ENCODE assay signal across 1 cellular context in the genomic region with DNA sequence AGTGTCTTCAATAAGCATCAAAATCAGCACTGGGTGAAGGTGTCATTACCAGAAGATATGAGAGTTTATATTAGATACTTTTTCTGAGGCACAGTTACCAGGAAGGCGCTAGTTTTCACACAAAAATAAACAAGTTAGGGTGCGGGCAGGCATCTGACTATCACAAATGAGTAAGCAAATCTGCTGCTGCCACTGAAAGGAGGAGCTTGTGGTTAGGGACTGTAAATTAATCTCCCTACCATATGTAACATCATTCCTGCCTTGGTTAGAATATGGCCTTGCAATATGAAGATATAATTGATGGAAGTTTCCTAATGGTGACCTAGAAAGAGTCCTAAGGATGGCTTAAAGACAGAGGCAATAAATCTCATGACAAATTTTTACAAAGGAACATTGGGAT.
TF ChIP-seq lines count a peak whose summit lies in the region.

No MANE protein-coding gene starts in this region.

TF ChIP-seq in K562, 482 proteins besides CTCF, POLR2A, EP300 and RAD21 (continued from another document and continues in another):
- TF ChIP-seq, protein P1, sequence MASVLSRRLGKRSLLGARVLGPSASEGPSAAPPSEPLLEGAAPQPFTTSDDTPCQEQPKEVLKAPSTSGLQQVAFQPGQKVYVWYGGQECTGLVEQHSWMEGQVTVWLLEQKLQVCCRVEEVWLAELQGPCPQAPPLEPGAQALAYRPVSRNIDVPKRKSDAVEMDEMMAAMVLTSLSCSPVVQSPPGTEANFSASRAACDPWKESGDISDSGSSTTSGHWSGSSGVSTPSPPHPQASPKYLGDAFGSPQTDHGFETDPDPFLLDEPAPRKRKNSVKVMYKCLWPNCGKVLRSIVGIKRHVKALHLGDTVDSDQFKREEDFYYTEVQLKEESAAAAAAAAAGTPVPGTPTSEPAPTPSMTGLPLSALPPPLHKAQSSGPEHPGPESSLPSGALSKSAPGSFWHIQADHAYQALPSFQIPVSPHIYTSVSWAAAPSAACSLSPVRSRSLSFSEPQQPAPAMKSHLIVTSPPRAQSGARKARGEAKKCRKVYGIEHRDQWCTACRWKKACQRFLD (CRISPR knock-in tag; IDR thresholded peaks at IDR 0.05): no peak
- no peak for TF ChIP-seq FUS (optimal IDR thresholded peaks at IDR 0.05; ENCODE audit: low read depth, low read length)
- no peak for TF ChIP-seq BCL6 (CRISPR knock-in tag; IDR thresholded peaks at IDR 0.05)
- TF ChIP-seq POLR2B (IDR thresholded peaks at IDR 0.05; ENCODE audit: low read depth, partially characterized antibody): no peak
- TF ChIP-seq ZNF134 (CRISPR knock-in tag; conservative IDR thresholded peaks at IDR 0.05): no peak
- no peak for TF ChIP-seq CBX2 (IDR thresholded peaks at IDR 0.05; ENCODE audit: insufficient read depth, low read length, poor library complexity, severe bottlenecking)
- TF ChIP-seq BDP1 (IDR thresholded peaks at IDR 0.05; ENCODE audit: insufficient read depth, insufficient read length): no peak
- no peak for TF ChIP-seq HNRNPUL1 (IDR thresholded peaks at IDR 0.05; ENCODE audit: low read length)
- TF ChIP-seq, protein P2, sequence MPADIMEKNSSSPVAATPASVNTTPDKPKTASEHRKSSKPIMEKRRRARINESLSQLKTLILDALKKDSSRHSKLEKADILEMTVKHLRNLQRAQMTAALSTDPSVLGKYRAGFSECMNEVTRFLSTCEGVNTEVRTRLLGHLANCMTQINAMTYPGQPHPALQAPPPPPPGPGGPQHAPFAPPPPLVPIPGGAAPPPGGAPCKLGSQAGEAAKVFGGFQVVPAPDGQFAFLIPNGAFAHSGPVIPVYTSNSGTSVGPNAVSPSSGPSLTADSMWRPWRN (IDR thresholded peaks at IDR 0.05; ENCODE audit: low read depth): no peak
- peak; percentile 44; the same call in 1 of the 2 replicates for TF ChIP-seq JUN (IDR thresholded peaks at IDR 0.05; ENCODE audit: borderline replicate concordance, low read depth, low read length)
- TF ChIP-seq JUN (CRISPR knock-in tag; IDR thresholded peaks at IDR 0.05; ENCODE audit: borderline replicate concordance): no peak
- no peak for TF ChIP-seq ZNF551 (CRISPR knock-in tag; IDR thresholded peaks at IDR 0.05)
- TF ChIP-seq NEUROD1 (IDR thresholded peaks at IDR 0.05; ENCODE audit: borderline replicate concordance, low read depth, low read length, partially characterized antibody): no peak
- no peak for TF ChIP-seq HNRNPLL (IDR thresholded peaks at IDR 0.05; ENCODE audit: low read depth, low read length, poor library complexity, severe bottlenecking)
- TF ChIP-seq DDX20 (tag; IDR thresholded peaks at IDR 0.05; ENCODE audit: low read depth): no peak
- peak; percentile 98 for TF ChIP-seq NFE2 (IDR thresholded peaks at IDR 0.05; ENCODE audit: low read depth)
- TF ChIP-seq, protein P3, sequence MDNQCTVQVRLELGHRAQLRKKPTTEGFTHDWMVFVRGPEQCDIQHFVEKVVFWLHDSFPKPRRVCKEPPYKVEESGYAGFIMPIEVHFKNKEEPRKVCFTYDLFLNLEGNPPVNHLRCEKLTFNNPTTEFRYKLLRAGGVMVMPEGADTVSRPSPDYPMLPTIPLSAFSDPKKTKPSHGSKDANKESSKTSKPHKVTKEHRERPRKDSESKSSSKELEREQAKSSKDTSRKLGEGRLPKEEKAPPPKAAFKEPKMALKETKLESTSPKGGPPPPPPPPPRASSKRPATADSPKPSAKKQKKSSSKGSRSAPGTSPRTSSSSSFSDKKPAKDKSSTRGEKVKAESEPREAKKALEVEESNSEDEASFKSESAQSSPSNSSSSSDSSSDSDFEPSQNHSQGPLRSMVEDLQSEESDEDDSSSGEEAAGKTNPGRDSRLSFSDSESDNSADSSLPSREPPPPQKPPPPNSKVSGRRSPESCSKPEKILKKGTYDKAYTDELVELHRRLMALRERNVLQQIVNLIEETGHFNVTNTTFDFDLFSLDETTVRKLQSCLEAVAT (IDR thresholded peaks at IDR 0.05): peak in 1 of 2 experiments; percentile 82; a peak in 2 of 4 replicates
- TF ChIP-seq HIVEP1 (CRISPR knock-in tag; IDR thresholded peaks at IDR 0.05): no peak
- peak; percentile 62; the same call in 1 of the 2 replicates for TF ChIP-seq HDAC2 (IDR thresholded peaks at IDR 0.05)
- no peak for TF ChIP-seq SETDB1 (IDR thresholded peaks at IDR 0.05; ENCODE audit: low read length)
- TF ChIP-seq, protein P4, sequence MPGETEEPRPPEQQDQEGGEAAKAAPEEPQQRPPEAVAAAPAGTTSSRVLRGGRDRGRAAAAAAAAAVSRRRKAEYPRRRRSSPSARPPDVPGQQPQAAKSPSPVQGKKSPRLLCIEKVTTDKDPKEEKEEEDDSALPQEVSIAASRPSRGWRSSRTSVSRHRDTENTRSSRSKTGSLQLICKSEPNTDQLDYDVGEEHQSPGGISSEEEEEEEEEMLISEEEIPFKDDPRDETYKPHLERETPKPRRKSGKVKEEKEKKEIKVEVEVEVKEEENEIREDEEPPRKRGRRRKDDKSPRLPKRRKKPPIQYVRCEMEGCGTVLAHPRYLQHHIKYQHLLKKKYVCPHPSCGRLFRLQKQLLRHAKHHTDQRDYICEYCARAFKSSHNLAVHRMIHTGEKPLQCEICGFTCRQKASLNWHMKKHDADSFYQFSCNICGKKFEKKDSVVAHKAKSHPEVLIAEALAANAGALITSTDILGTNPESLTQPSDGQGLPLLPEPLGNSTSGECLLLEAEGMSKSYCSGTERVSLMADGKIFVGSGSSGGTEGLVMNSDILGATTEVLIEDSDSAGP (CRISPR knock-in tag; IDR thresholded peaks at IDR 0.05): no peak
- TF ChIP-seq, protein P5, sequence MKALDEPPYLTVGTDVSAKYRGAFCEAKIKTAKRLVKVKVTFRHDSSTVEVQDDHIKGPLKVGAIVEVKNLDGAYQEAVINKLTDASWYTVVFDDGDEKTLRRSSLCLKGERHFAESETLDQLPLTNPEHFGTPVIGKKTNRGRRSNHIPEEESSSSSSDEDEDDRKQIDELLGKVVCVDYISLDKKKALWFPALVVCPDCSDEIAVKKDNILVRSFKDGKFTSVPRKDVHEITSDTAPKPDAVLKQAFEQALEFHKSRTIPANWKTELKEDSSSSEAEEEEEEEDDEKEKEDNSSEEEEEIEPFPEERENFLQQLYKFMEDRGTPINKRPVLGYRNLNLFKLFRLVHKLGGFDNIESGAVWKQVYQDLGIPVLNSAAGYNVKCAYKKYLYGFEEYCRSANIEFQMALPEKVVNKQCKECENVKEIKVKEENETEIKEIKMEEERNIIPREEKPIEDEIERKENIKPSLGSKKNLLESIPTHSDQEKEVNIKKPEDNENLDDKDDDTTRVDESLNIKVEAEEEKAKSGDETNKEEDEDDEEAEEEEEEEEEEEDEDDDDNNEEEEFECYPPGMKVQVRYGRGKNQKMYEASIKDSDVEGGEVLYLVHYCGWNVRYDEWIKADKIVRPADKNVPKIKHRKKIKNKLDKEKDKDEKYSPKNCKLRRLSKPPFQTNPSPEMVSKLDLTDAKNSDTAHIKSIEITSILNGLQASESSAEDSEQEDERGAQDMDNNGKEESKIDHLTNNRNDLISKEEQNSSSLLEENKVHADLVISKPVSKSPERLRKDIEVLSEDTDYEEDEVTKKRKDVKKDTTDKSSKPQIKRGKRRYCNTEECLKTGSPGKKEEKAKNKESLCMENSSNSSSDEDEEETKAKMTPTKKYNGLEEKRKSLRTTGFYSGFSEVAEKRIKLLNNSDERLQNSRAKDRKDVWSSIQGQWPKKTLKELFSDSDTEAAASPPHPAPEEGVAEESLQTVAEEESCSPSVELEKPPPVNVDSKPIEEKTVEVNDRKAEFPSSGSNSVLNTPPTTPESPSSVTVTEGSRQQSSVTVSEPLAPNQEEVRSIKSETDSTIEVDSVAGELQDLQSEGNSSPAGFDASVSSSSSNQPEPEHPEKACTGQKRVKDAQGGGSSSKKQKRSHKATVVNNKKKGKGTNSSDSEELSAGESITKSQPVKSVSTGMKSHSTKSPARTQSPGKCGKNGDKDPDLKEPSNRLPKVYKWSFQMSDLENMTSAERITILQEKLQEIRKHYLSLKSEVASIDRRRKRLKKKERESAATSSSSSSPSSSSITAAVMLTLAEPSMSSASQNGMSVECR (CRISPR knock-in tag; IDR thresholded peaks at IDR 0.05): no peak
- no peak for TF ChIP-seq ZNF197 (CRISPR knock-in tag; IDR thresholded peaks at IDR 0.05; ENCODE audit: low read depth)
- TF ChIP-seq, protein P6, sequence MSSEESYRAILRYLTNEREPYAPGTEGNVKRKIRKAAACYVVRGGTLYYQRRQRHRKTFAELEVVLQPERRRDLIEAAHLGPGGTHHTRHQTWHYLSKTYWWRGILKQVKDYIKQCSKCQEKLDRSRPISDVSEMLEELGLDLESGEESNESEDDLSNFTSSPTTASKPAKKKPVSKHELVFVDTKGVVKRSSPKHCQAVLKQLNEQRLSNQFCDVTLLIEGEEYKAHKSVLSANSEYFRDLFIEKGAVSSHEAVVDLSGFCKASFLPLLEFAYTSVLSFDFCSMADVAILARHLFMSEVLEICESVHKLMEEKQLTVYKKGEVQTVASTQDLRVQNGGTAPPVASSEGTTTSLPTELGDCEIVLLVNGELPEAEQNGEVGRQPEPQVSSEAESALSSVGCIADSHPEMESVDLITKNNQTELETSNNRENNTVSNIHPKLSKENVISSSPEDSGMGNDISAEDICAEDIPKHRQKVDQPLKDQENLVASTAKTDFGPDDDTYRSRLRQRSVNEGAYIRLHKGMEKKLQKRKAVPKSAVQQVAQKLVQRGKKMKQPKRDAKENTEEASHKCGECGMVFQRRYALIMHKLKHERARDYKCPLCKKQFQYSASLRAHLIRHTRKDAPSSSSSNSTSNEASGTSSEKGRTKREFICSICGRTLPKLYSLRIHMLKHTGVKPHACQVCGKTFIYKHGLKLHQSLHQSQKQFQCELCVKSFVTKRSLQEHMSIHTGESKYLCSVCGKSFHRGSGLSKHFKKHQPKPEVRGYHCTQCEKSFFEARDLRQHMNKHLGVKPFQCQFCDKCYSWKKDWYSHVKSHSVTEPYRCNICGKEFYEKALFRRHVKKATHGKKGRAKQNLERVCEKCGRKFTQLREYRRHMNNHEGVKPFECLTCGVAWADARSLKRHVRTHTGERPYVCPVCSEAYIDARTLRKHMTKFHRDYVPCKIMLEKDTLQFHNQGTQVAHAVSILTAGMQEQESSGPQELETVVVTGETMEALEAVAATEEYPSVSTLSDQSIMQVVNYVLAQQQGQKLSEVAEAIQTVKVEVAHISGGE (CRISPR knock-in tag; IDR thresholded peaks at IDR 0.05): peak in 1 of 3 experiments; percentile 45; a peak in 1 of 6 replicates
- no peak for TF ChIP-seq GABPB1 (CRISPR knock-in tag; IDR thresholded peaks at IDR 0.05)
- TF ChIP-seq, protein P7, sequence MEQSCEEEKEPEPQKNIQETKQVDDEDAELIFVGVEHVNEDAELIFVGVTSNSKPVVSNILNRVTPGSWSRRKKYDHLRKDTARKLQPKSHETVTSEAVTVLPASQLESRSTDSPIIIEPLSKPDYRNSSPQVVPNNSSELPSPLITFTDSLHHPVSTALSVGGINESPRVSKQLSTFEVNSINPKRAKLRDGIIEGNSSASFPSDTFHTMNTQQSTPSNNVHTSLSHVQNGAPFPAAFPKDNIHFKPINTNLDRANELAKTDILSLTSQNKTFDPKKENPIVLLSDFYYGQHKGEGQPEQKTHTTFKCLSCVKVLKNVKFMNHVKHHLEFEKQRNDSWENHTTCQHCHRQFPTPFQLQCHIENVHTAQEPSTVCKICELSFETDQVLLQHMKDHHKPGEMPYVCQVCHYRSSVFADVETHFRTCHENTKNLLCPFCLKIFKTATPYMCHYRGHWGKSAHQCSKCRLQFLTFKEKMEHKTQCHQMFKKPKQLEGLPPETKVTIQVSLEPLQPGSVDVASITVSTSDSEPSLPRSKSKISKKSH (CRISPR knock-in tag; IDR thresholded peaks at IDR 0.05): no peak
- TF ChIP-seq MCM7 (IDR thresholded peaks at IDR 0.05): no peak
- TF ChIP-seq HDAC6 (IDR thresholded peaks at IDR 0.05; ENCODE audit: low read depth, low read length): no peak
- TF ChIP-seq MYNN (IDR thresholded peaks at IDR 0.05): no peak
- TF ChIP-seq MYNN (CRISPR knock-in tag; IDR thresholded peaks at IDR 0.05): no peak
- TF ChIP-seq, protein P8, sequence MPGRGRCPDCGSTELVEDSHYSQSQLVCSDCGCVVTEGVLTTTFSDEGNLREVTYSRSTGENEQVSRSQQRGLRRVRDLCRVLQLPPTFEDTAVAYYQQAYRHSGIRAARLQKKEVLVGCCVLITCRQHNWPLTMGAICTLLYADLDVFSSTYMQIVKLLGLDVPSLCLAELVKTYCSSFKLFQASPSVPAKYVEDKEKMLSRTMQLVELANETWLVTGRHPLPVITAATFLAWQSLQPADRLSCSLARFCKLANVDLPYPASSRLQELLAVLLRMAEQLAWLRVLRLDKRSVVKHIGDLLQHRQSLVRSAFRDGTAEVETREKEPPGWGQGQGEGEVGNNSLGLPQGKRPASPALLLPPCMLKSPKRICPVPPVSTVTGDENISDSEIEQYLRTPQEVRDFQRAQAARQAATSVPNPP (IDR thresholded peaks at IDR 0.05; ENCODE audit: borderline replicate concordance, insufficient read depth, insufficient read length): no peak
- no peak for TF ChIP-seq EP400 (IDR thresholded peaks at IDR 0.05)
- no peak for TF ChIP-seq ZFPM2 (CRISPR knock-in tag; IDR thresholded peaks at IDR 0.05)
- TF ChIP-seq FOXA1 (IDR thresholded peaks at IDR 0.05; ENCODE audit: borderline replicate concordance): no peak
- no peak for TF ChIP-seq DIDO1 (tag; IDR thresholded peaks at IDR 0.05; ENCODE audit: low read depth)
- no peak for TF ChIP-seq MCM2 (IDR thresholded peaks at IDR 0.05; ENCODE audit: low read depth)
- TF ChIP-seq, protein P9, sequence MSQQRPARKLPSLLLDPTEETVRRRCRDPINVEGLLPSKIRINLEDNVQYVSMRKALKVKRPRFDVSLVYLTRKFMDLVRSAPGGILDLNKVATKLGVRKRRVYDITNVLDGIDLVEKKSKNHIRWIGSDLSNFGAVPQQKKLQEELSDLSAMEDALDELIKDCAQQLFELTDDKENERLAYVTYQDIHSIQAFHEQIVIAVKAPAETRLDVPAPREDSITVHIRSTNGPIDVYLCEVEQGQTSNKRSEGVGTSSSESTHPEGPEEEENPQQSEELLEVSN (IDR thresholded peaks at IDR 0.05; ENCODE audit: borderline replicate concordance in 1 of 2, extremely low read depth in 1 of 2, insufficient read depth in 1 of 2, insufficient read length in 1 of 2, low read depth in 1 of 2, low read length in 1 of 2, poor library complexity in 1 of 2, severe bottlenecking in 1 of 2): no peak
- TF ChIP-seq, protein P10, sequence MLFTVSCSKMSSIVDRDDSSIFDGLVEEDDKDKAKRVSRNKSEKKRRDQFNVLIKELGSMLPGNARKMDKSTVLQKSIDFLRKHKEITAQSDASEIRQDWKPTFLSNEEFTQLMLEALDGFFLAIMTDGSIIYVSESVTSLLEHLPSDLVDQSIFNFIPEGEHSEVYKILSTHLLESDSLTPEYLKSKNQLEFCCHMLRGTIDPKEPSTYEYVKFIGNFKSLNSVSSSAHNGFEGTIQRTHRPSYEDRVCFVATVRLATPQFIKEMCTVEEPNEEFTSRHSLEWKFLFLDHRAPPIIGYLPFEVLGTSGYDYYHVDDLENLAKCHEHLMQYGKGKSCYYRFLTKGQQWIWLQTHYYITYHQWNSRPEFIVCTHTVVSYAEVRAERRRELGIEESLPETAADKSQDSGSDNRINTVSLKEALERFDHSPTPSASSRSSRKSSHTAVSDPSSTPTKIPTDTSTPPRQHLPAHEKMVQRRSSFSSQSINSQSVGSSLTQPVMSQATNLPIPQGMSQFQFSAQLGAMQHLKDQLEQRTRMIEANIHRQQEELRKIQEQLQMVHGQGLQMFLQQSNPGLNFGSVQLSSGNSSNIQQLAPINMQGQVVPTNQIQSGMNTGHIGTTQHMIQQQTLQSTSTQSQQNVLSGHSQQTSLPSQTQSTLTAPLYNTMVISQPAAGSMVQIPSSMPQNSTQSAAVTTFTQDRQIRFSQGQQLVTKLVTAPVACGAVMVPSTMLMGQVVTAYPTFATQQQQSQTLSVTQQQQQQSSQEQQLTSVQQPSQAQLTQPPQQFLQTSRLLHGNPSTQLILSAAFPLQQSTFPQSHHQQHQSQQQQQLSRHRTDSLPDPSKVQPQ (CRISPR knock-in tag; IDR thresholded peaks at IDR 0.05; ENCODE audit: borderline replicate concordance): no peak
- TF ChIP-seq, protein P11, sequence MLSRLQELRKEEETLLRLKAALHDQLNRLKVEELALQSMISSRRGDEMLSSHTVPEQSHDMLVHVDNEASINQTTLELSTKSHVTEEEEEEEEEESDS (CRISPR knock-in tag; IDR thresholded peaks at IDR 0.05): no peak
- TF ChIP-seq ZNF224 (CRISPR knock-in tag; IDR thresholded peaks at IDR 0.05): no peak
